Comparison of ENCODE assay signal across 36 cellular contexts in genomic region chr10:28494420-28494819, GRCh38.
"Had no signal": no experiment of that assay in that cellular context is flagged by ENCODE, and none has a peak within 500 bp of the region (broad histone marks: within the 10 kb centered on the region; RNA-seq: fewer than 3 reads in every experiment).

No MANE protein-coding gene starts in this region.

- H3K4me3 Mint-ChIP-seq: activated CD4-positive, alpha-beta T cell treated with anti-CD3 and anti-CD28 coated beads for 36 hours; activated CD4-positive, alpha-beta T cell treated with anti-CD3 and anti-CD28 coated beads, Interleukin-2, amount 10 ng/mL, durations not matched to agents 7 days and 5 days; activated CD8-positive, alpha-beta T cell treated with anti-CD3 and anti-CD28 coated beads, Interleukin-2, amount 10 ng/mL, durations not matched to agents 7 days and 5 days; activated naive CD4-positive, alpha-beta T cell treated with anti-CD3 and anti-CD28 coated beads for 36 hours; activated T-cell treated with anti-CD3 and anti-CD28 coated beads, Interleukin-2, amount 50 U/mL, for 24 hours; brain; WTC11 had no signal

- H3K36me3 ChIP-seq: adrenal gland, SJSA1 had no signal

- H3K27ac Mint-ChIP-seq: activated CD4-positive, alpha-beta T cell treated with anti-CD3 and anti-CD28 coated beads for 36 hours; activated CD4-positive, alpha-beta T cell treated with anti-CD3 and anti-CD28 coated beads, Interleukin-2, amount 10 ng/mL, durations not matched to agents 7 days and 5 days; activated CD8-positive, alpha-beta T cell treated with anti-CD3 and anti-CD28 coated beads, Interleukin-2, amount 10 ng/mL, durations not matched to agents 7 days and 5 days; activated naive CD4-positive, alpha-beta T cell treated with anti-CD3 and anti-CD28 coated beads for 36 hours; activated naive CD4-positive, alpha-beta T cell treated with anti-CD3 and anti-CD28 coated beads, Interleukin-2, amount 50 U/mL, for 72 hours; activated T-cell treated with anti-CD3 and anti-CD28 coated beads, Interleukin-2, amount 50 U/mL, for 24 hours; activated T-helper 2 cell treated with anti-CD3 and anti-CD28 coated beads, Interferon-gamma antibody, Interleukin-2, Interleukin-4, amounts not matched to agents 10 μg/mL and 5 μg/mL and 100 μg/mL, durations not matched to agents 14 hours and 24 hours and 36 hours; brain; WTC11 had no signal

- H3K9me3 Mint-ChIP-seq: activated CD4-positive, alpha-beta T cell treated with anti-CD3 and anti-CD28 coated beads, Interleukin-2, amount 10 ng/mL, durations not matched to agents 7 days and 5 days; activated naive CD4-positive, alpha-beta T cell treated with anti-CD3 and anti-CD28 coated beads for 36 hours; activated T-cell treated with anti-CD3 and anti-CD28 coated beads, Interleukin-2, amount 50 U/mL, for 24 hours; activated T-helper 2 cell treated with anti-CD3 and anti-CD28 coated beads, Interferon-gamma antibody, Interleukin-2, Interleukin-4, amounts not matched to agents 10 μg/mL and 5 μg/mL and 100 μg/mL, durations not matched to agents 14 hours and 24 hours and 36 hours had no signal

- H3K9me3 ChIP-seq: adrenal gland, SJSA1 had no signal

- H3K4me3 ChIP-seq: adrenal gland, SJSA1 had no signal

- H3K27ac ChIP-seq: adrenal gland, KMS-11, SJSA1 had no signal

- H3K4me2 ChIP-seq: KMS-11 had no signal

- H3K9ac ChIP-seq: KMS-11 had no signal

- DNase-seq: activated CD4-positive, alpha-beta T cell treated with anti-CD3 and anti-CD28 coated beads for 36 hours; activated CD4-positive, alpha-beta T cell treated with anti-CD3 and anti-CD28 coated beads, Interleukin-2, amount 10 ng/mL, durations not matched to agents 7 days and 5 days; activated CD4-positive, alpha-beta T cell treated with anti-CD3 and anti-CD28 coated beads, Interleukin-2, amount 50 U/mL, for 48 hours; activated CD8-positive, alpha-beta T cell treated with anti-CD3 and anti-CD28 coated beads, Interleukin-2, amount 10 ng/mL, durations not matched to agents 7 days and 5 days; activated gamma-delta T cell treated with Interleukin-2 at 50 U/mL for 16 hours; activated naive CD4-positive, alpha-beta T cell treated with anti-CD3 and anti-CD28 coated beads for 36 hours; activated T-cell treated with anti-CD3 and anti-CD28 coated beads, Interleukin-2, amount 50 U/mL, for 24 hours; adrenal gland; caudate nucleus; cerebellar nuclear complex; MM.1S; MV-4-11; NCI-H1092 treated with DMSO at 0.1 percent for 48 hours; NCI-H1417; NCI-H146; NCI-H187; NCI-H2029 treated with DMSO at 0.1 percent for 48 hours; NCI-H2107; NCI-H2171; NCI-H510A; NCI-H526; NCI-H748 treated with DMSO at 0.1 percent for 48 hours; NK-92 treated with Interleukin-12 subunit alpha and Interleukin-12 subunit beta, amount 100 ng/mL, for 24 hours; RPMI8226; SHP77 treated with DMSO at 0.1 percent for 48 hours; T1000 had no signal

- H3K4me1 ChIP-seq: adrenal gland had no signal

- ATAC-seq: activated CD4-positive, alpha-beta T cell treated with anti-CD3 and anti-CD28 coated beads for 36 hours; activated CD4-positive, CD25-positive, alpha-beta regulatory T cell treated with anti-CD3 and anti-CD28 coated beads, Interleukin-2, amount 50 U/mL, for 24 hours; activated CD8-positive, alpha-beta T cell treated with anti-CD3 and anti-CD28 coated beads, Interleukin-2, amount 10 ng/mL, durations not matched to agents 7 days and 5 days; activated naive CD4-positive, alpha-beta T cell treated with anti-CD3 and anti-CD28 coated beads, Interleukin-2, amount 50 U/mL, for 72 hours; Panc1; WTC11 had no signal

- FAIRE-seq: bronchial epithelial cell, TTC549 had no signal

- H3K36me3 Mint-ChIP-seq: activated naive CD4-positive, alpha-beta T cell treated with anti-CD3 and anti-CD28 coated beads, Interleukin-2, amount 50 U/mL, for 72 hours; brain; WTC11 had no signal

- H3K27me3 ChIP-seq: adrenal gland, SJSA1 had no signal

- H3K4me1 Mint-ChIP-seq: activated CD4-positive, alpha-beta T cell treated with anti-CD3 and anti-CD28 coated beads for 36 hours; activated CD4-positive, alpha-beta T cell treated with anti-CD3 and anti-CD28 coated beads, Interleukin-2, amount 10 ng/mL, durations not matched to agents 7 days and 5 days; brain; WTC11 had no signal
